Comparison of ENCODE assay signal across 19 cellular contexts in genomic region chr6:72374864-72375263, GRCh38.
A peak's percentile ranks its signal among the peaks of the same experiment; 100 is the strongest.
DNase-seq lines count a peak whose midpoint lies in the region; ATAC-seq lines count a peak whose summit lies in the region.
"Had no signal": no experiment of that assay in that cellular context is flagged by ENCODE, and none has a peak within 500 bp of the region (broad histone marks: within the 10 kb centered on the region; RNA-seq: fewer than 3 reads in every experiment).

No MANE protein-coding gene starts in this region.

- H3K4me1 ChIP-seq in neuronal stem cell (ENCODE audit: control insufficient read depth in 2 of 2, insufficient read depth in 1 of 2, low read depth in 1 of 2, low read length in 2 of 2) = peaks cover 6 to 9% of the 10 kb centered on the region in 2 donors
- H3K4me1 ChIP-seq: BE2C, foreskin keratinocyte, psoas muscle had no signal

- H3K36me3 ChIP-seq in neuronal stem cell (replicated peaks in 1 of 2; ENCODE audit: control insufficient read depth in 2 of 2, insufficient read depth in 2 of 2, low read length in 2 of 2) = no peaks in the 10 kb centered on the region
- H3K36me3 ChIP-seq: BE2C had no signal

- H3K14ac ChIP-seq in neuronal stem cell (ENCODE audit: low read length) = no peak overlapping the region

- WGBS in neuronal stem cell (ENCODE audit: extremely low coverage in 2 of 2, insufficient read length in 2 of 2, insufficient replicate concordance in 1 of 2), 2 donors = no CpG with 5 or more reads among the region's 4 CpGs

- H2BK120ac ChIP-seq in neuronal stem cell (ENCODE audit: low read depth, low read length) = no peak overlapping the region

- no peak overlapping the region for H3K9ac ChIP-seq in neuronal stem cell (ENCODE audit: low read depth, low read length, poor library complexity)

- no peak overlapping the region for H4K8ac ChIP-seq in neuronal stem cell (ENCODE audit: low read depth, low read length)

- no peak overlapping the region for H2BK12ac ChIP-seq in neuronal stem cell (ENCODE audit: low read length)

- H3K79me1 ChIP-seq in neuronal stem cell (ENCODE audit: low read depth, low read length) = no peaks in the 10 kb centered on the region

- no peak overlapping the region for H3K18ac ChIP-seq in neuronal stem cell (ENCODE audit: low read length)

- H2BK5ac ChIP-seq in neuronal stem cell (ENCODE audit: low read length) = no peak overlapping the region

- H4K91ac ChIP-seq in neuronal stem cell (ENCODE audit: low read depth, low read length, poor library complexity) = no peak overlapping the region

- H3K4me2 ChIP-seq in neuronal stem cell (ENCODE audit: insufficient read depth, low read length, poor library complexity, severe bottlenecking) = no peak overlapping the region
- H3K4me2 ChIP-seq: smooth muscle cell had no signal

- ATAC-seq in GM18498 (IDR thresholded peaks at IDR 0.05; ENCODE audit: unreplicated experiment) (no peak), HG02970 (IDR thresholded peaks at IDR 0.05; ENCODE audit: low FRiP score, unreplicated experiment) (no peak)
- ATAC-seq: foreskin keratinocyte, psoas muscle had no signal

- H2AFZ ChIP-seq in neuronal stem cell (ENCODE audit: low read length) = peak overlapping the region; percentile 57

- H3K4me3 ChIP-seq in neuronal stem cell (ENCODE audit: low read length in 2 of 2) = no peak overlapping the region
- H3K4me3 ChIP-seq: psoas muscle, smooth muscle cell had no signal

- H3K23ac ChIP-seq in neuronal stem cell (ENCODE audit: low read depth, low read length, poor library complexity) = no peak overlapping the region

- no peaks in the 10 kb centered on the region for H3K27me3 ChIP-seq in neuronal stem cell (ENCODE audit: control insufficient read depth in 3 of 3, insufficient read depth in 3 of 3, low read depth in 1 of 3, low read length in 3 of 3)
- H3K27me3 ChIP-seq: BE2C had no signal

- no peak overlapping the region for H2AK5ac ChIP-seq in neuronal stem cell (ENCODE audit: low read depth, low read length)

- DNase-seq in NCI-H146 (lab: John Stamatoyannopoulos, UW) (peak; percentile 0), NCI-H146 treated with DMSO at 0.1 percent for 48 hours (lab: John Stamatoyannopoulos, UW; ENCODE audit: unreplicated experiment) (no peak), NCI-H510A (lab: John Stamatoyannopoulos, UW) (peak; percentile 26), astrocyte of the hippocampus (ENCODE audit: low read depth, low spot score) (peak; percentile 1), neuronal stem cell (ENCODE audit: low spot score) (peak; percentile 8)
- DNase-seq in activated CD4-positive, alpha-beta T cell treated with anti-CD3 and anti-CD28 coated beads, Interleukin-2, amount 50 U/mL, for 4 hours = no peak
- DNase-seq: 8988T; activated CD4-positive, alpha-beta T cell treated with anti-CD3 and anti-CD28 coated beads for 48 hours; activated effector memory CD4-positive, alpha-beta T cell treated with Interleukin-2 at 50 U/mL for 16 hours; BE2C; foreskin keratinocyte; GF-D8; HCEC 1CT; NCI-H1930; psoas muscle; stimulated activated CD4-positive, alpha-beta T cell treated with anti-CD3 and anti-CD28 coated beads, Interleukin-4, amount 100 ng/mL, for 4 hours had no signal

- no peak overlapping the region for H2BK15ac ChIP-seq in neuronal stem cell (ENCODE audit: low read length)

- H3K9me3 ChIP-seq in neuronal stem cell (replicated peaks in 1 of 2; ENCODE audit: control insufficient read depth in 2 of 2, insufficient read depth in 1 of 2, low read depth in 1 of 2, low read length in 2 of 2) = no peaks in the 10 kb centered on the region
- H3K9me3 ChIP-seq: BE2C, psoas muscle had no signal

- no peak overlapping the region for H3K27ac ChIP-seq in neuronal stem cell (replicated peaks; ENCODE audit: low read length)
- H3K27ac ChIP-seq: foreskin keratinocyte, psoas muscle had no signal

- H3K4ac ChIP-seq in neuronal stem cell (ENCODE audit: low read length) = no peak overlapping the region

Comparison
In these comparisons a context has a peak if more than half of its experiments do, and no peak if none do; other contexts are left out.
1. DNase-seq: peak in NCI-H146 (single experiment), NCI-H510A (single experiment), astrocyte of the hippocampus (single experiment) and neuronal stem cell (single experiment); none in NCI-H146 treated with DMSO at 0.1 percent for 48 hours (single experiment) and activated CD4-positive, alpha-beta T cell treated with anti-CD3 and anti-CD28 coated beads, Interleukin-2, amount 50 U/mL, for 4 hours (0 of 2).